ENCODE assay signal across 27 cellular contexts in the genomic region with DNA sequence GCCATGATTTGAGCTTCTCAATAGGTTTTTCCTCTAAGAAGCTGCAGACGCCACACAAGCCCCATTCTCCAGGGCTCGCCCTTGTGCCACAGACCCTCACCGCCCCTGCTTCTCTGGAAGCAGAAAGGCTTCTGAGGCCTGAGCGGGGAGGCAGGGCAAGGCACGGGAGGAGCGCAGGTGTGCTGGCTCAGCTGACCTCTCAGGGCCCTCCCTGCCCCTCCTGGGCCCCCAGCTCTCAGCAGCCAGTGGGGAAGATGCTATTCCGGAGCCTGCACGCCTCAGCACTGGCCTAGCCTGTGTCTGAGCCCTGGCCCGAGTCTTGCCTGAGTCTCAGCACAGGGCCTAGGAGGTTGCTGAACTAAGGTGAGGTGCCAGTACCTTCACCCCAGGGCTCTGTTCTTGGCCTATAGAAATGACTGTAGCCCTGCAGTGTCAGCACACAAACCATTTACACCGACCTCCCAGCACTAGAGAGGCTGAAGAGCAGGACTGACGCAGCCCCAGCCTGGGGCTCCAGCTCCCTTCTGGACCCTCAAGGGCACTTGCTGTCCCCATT. TPM values are rescaled to one million over a fixed set of nuclear protein-coding genes. Genes with fewer than 3 reads are reported as not detected.
DNase-seq lines count a peak whose midpoint lies in the region; ATAC-seq, FAIRE-seq and TF ChIP-seq lines count a peak whose summit lies in the region.
"Had no signal": no experiment of that assay in that cellular context is flagged by ENCODE, and none has a peak within 500 bp of the region (broad histone marks: within the 10 kb centered on the region; RNA-seq: fewer than 3 reads in every experiment).

No MANE protein-coding gene starts in this region.

- TF ChIP-seq CTCF in WERI-Rb-1 (IDR thresholded peaks at IDR 0.05; ENCODE audit: low read depth, low read length): no peak
- TF ChIP-seq CTCF in neural progenitor cell (IDR thresholded peaks at IDR 0.05): no peak

- ATAC-seq in stimulated activated effector memory CD8-positive, alpha-beta T cell treated with anti-CD3 and anti-CD28 coated beads, Interleukin-12 subunit alpha, Interleukin-12 subunit beta, amount 100 ng/mL, for 72 hours: peak; percentile 6
- ATAC-seq in HG03457 (IDR thresholded peaks at IDR 0.05; ENCODE audit: unreplicated experiment): no peak
- ATAC-seq: A549, SK-N-SH treated with all-trans-retinoic acid at 6 μM for 48 hours had no signal

- DNase-seq in H7 (peak; percentile 72), WERI-Rb-1 (no peak), neural progenitor cell (ENCODE audit: low spot score) (peak; percentile 23), T-helper 1 cell (no peak), GM12892 (ENCODE audit: insufficient read length) (no peak)
- DNase-seq in stimulated activated effector memory CD8-positive, alpha-beta T cell treated with anti-CD3 and anti-CD28 coated beads, Interleukin-12 subunit alpha, Interleukin-12 subunit beta, amount 100 ng/mL, for 72 hours (ENCODE audit: low spot score in 2 of 2): no peak
- DNase-seq: AML-193; CD4-positive, alpha-beta memory T cell; COR-L47; DMS53; IMR-90; KG1; MG63; NCI-H1105 treated with DMSO at 0.1 percent for 48 hours; NCI-H146; NCI-H1930; NCI-H2107; NCI-H524; NCI-H774 had no signal

- H3K9me3 ChIP-seq in WERI-Rb-1 (ENCODE audit: severe bottlenecking) (no peaks in the 10 kb centered on the region), neural progenitor cell (ENCODE audit: low read depth) (no peaks in the 10 kb centered on the region)
- H3K9me3 ChIP-seq: A549; BLaER1 treated with 17β-estradiol and CSF1 and Interleukin-3, amounts not matched to agents 10 nM and 100 nM; MG63 had no signal

- H3K9me3 Mint-ChIP-seq in neural progenitor cell: no peaks in the 10 kb centered on the region
- no peaks in the 10 kb centered on the region for H3K9me3 Mint-ChIP-seq in stimulated activated effector memory CD8-positive, alpha-beta T cell treated with anti-CD3 and anti-CD28 coated beads, Interleukin-12 subunit alpha, Interleukin-12 subunit beta, amount 100 ng/mL, for 72 hours

- H3K36me3 ChIP-seq in H7 (replicated peaks; ENCODE audit: control insufficient read depth, insufficient read depth, low read length): no peaks in the 10 kb centered on the region
- H3K36me3 ChIP-seq in WERI-Rb-1: no peaks in the 10 kb centered on the region
- no peaks in the 10 kb centered on the region for H3K36me3 ChIP-seq in neural progenitor cell
- H3K36me3 ChIP-seq: BLaER1 treated with 17β-estradiol and CSF1 and Interleukin-3, amounts not matched to agents 10 nM and 100 nM; MG63 had no signal

- H3K79me2 ChIP-seq in neural progenitor cell (ENCODE audit: low read depth): no peaks in the 10 kb centered on the region

- no peak overlapping the region for H2AFZ ChIP-seq in neural progenitor cell (replicated peaks)

- H3K4me1 ChIP-seq in neural progenitor cell: peaks cover 32% of the 10 kb centered on the region
- H3K4me1 ChIP-seq: A549; BLaER1 treated with 17β-estradiol and CSF1 and Interleukin-3, amounts not matched to agents 10 nM and 100 nM had no signal

- no peak for FAIRE-seq in GM12892 (lab: Jason Lieb, UNC)
- FAIRE-seq: A549, H1, RCC 7860 had no signal

- no peaks in the 10 kb centered on the region for H3K36me3 Mint-ChIP-seq in neural progenitor cell
- H3K36me3 Mint-ChIP-seq in stimulated activated effector memory CD8-positive, alpha-beta T cell treated with anti-CD3 and anti-CD28 coated beads, Interleukin-12 subunit alpha, Interleukin-12 subunit beta, amount 100 ng/mL, for 72 hours: no peaks in the 10 kb centered on the region
- H3K36me3 Mint-ChIP-seq: CD4-positive, alpha-beta memory T cell had no signal

- peaks cover 12% of the 10 kb centered on the region for H4K20me1 ChIP-seq in neural progenitor cell (ENCODE audit: low read depth)
- H4K20me1 ChIP-seq: BLaER1 treated with 17β-estradiol and CSF1 and Interleukin-3, amounts not matched to agents 10 nM and 100 nM had no signal

- no peak overlapping the region for H3K4me3 Mint-ChIP-seq in neural progenitor cell
- H3K4me3 Mint-ChIP-seq in stimulated activated effector memory CD8-positive, alpha-beta T cell treated with anti-CD3 and anti-CD28 coated beads, Interleukin-12 subunit alpha, Interleukin-12 subunit beta, amount 100 ng/mL, for 72 hours: no peak overlapping the region
- H3K4me3 Mint-ChIP-seq: CD4-positive, alpha-beta memory T cell had no signal

- peaks cover 13% of the 10 kb centered on the region for H3K27me3 Mint-ChIP-seq in neural progenitor cell (ENCODE audit: insufficient read depth, low read depth)

- no peak overlapping the region for H3K27ac Mint-ChIP-seq in neural progenitor cell
- no peak overlapping the region for H3K27ac Mint-ChIP-seq in stimulated activated effector memory CD8-positive, alpha-beta T cell treated with anti-CD3 and anti-CD28 coated beads, Interleukin-12 subunit alpha, Interleukin-12 subunit beta, amount 100 ng/mL, for 72 hours
- H3K27ac Mint-ChIP-seq: CD4-positive, alpha-beta memory T cell had no signal

- H3K4me1 Mint-ChIP-seq in neural progenitor cell: peaks cover 33% of the 10 kb centered on the region
- H3K4me1 Mint-ChIP-seq in stimulated activated effector memory CD8-positive, alpha-beta T cell treated with anti-CD3 and anti-CD28 coated beads, Interleukin-12 subunit alpha, Interleukin-12 subunit beta, amount 100 ng/mL, for 72 hours: no peaks in the 10 kb centered on the region
- H3K4me1 Mint-ChIP-seq: CD4-positive, alpha-beta memory T cell had no signal

- H3K4me2 ChIP-seq in neural progenitor cell: peak overlapping the region; percentile 31
- H3K4me2 ChIP-seq: A549; BLaER1 treated with 17β-estradiol and CSF1 and Interleukin-3, amounts not matched to agents 10 nM and 100 nM had no signal

- H3K27ac ChIP-seq in WERI-Rb-1 (peak overlapping the region; percentile 28), neural progenitor cell (no peak overlapping the region)
- H3K27ac ChIP-seq: A549; BLaER1 treated with 17β-estradiol and CSF1 and Interleukin-3, amounts not matched to agents 10 nM and 100 nM had no signal

- H3F3A ChIP-seq in neural progenitor cell (ENCODE audit: low read depth): peaks cover 16% of the 10 kb centered on the region

- H3K4me3 ChIP-seq in H7 (ENCODE audit: insufficient read depth, low read depth, low read length) (no peak overlapping the region), WERI-Rb-1 (ENCODE audit: low read depth, low read length) (no peak overlapping the region), neural progenitor cell (no peak overlapping the region)
- H3K4me3 ChIP-seq: A549; BLaER1 treated with 17β-estradiol and CSF1 and Interleukin-3, amounts not matched to agents 10 nM and 100 nM; MG63 had no signal

- H3K27me3 ChIP-seq in H7 (ENCODE audit: control insufficient read depth, insufficient read depth, low read length) (no peaks in the 10 kb centered on the region), WERI-Rb-1 (ENCODE audit: insufficient read depth, low read depth, severe bottlenecking) (no peaks in the 10 kb centered on the region), neural progenitor cell (no peaks in the 10 kb centered on the region)
- H3K27me3 ChIP-seq: BLaER1 treated with 17β-estradiol and CSF1 and Interleukin-3, amounts not matched to agents 10 nM and 100 nM; MG63 had no signal

- no peak for TF ChIP-seq POLR2A in GM12892 (IDR thresholded peaks at IDR 0.05; ENCODE audit: low read depth, low read length)

- H3K9ac ChIP-seq in neural progenitor cell: no peak overlapping the region
- H3K9ac ChIP-seq: BLaER1 treated with 17β-estradiol and CSF1 and Interleukin-3, amounts not matched to agents 10 nM and 100 nM had no signal

RNA-seq across cellular contexts. Expression of a gene that starts 47.1 kb away (rescaled TPM):
- 0.22 and 0.94 TPM in 2 replicates for total RNA-seq in H7 (2014; rRNA removed; shearing (Covaris generic))
- 2.9 and 6.2 TPM in 2 replicates for total RNA-seq in neural progenitor cell (ENCODE audit: low replicate concordance)
- not detected for polyA plus RNA-seq in GM12892 (2012; ENCODE audit: missing spikeins)
- total RNA-seq: CD4-positive, alpha-beta memory T cell; Daoy; G401; H1; IMR-90 had no signal
- polyA plus RNA-seq: CD4-positive, alpha-beta memory T cell; IMR-90 had no signal

Comparison
In these comparisons a context has a peak if more than half of its experiments do, and no peak if none do; other contexts are left out.
1. DNase-seq: peak in H7 (single experiment) and neural progenitor cell (single experiment); none in WERI-Rb-1 (single experiment), stimulated activated effector memory CD8-positive, alpha-beta T cell treated with anti-CD3 and anti-CD28 coated beads, Interleukin-12 subunit alpha, Interleukin-12 subunit beta, amount 100 ng/mL, for 72 hours (0 of 2), T-helper 1 cell (0 of 5) and GM12892 (single experiment).